8 cellular contexts compared by ENCODE assay signal in the genomic region with DNA sequence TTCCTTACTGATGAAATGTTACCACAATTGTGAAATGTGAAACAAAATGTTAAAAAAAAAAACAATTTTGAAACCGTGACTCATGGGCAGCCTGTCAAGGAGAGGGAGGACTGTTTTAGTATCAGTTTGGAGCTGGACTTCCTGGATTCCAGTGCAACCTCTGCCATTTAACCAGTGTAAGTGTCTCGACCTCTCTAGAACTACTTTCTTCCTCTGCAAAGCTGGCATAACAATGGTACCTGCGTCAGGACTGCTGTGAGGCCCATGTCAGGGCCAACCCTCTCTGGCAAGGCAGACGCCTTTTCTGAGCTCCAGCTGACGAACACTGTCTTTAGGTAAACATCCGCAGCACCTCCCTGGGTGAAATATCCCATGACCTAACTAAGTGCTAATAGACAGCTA. TPM values are rescaled to one million over a fixed set of nuclear protein-coding genes. Genes with fewer than 3 reads are reported as not detected.
A peak's percentile ranks its signal among the peaks of the same experiment; 100 is the strongest.
DNase-seq lines count a peak whose midpoint lies in the region; ATAC-seq and TF ChIP-seq lines count a peak whose summit lies in the region.
"Had no signal": no experiment of that assay in that cellular context is flagged by ENCODE, and none has a peak within 500 bp of the region (broad histone marks: within the 10 kb centered on the region; RNA-seq: fewer than 3 reads in every experiment).

No MANE protein-coding gene starts in this region.

- intact Hi-C loops in right cardiac atrium (cut with DNase I), result no loop called here
- intact Hi-C loops in testis (cut with DNase I; ENCODE audit: low total_unique reads), result no loop called here

- H3K36me3 ChIP-seq in testis (ENCODE audit: low read depth, missing control alignments) (no peaks in the 10 kb centered on the region), H7 (replicated peaks; ENCODE audit: control insufficient read depth, insufficient read depth, low read length) (peaks cover 14% of the 10 kb centered on the region)

- no peak overlapping the region for H3K4me3 ChIP-seq in right cardiac atrium (ENCODE audit: low read length)
- no peak overlapping the region for H3K4me3 ChIP-seq in testis
- no peak overlapping the region for H3K4me3 ChIP-seq in H7 (ENCODE audit: insufficient read depth, low read depth, low read length)

- H3K27me3 ChIP-seq in right cardiac atrium (ENCODE audit: control insufficient read depth, insufficient read depth) (no peaks in the 10 kb centered on the region), testis (no peaks in the 10 kb centered on the region), H7 (ENCODE audit: control insufficient read depth, insufficient read depth, low read length) (no peaks in the 10 kb centered on the region)

- peaks cover 13% of the 10 kb centered on the region for H3K4me1 Mint-ChIP-seq in activated naive CD8-positive, alpha-beta T cell treated with anti-CD3 and anti-CD28 coated beads for 36 hours
- H3K4me1 Mint-ChIP-seq: IgD-negative memory B cell had no signal

- H3K9me3 ChIP-seq in right cardiac atrium (ENCODE audit: control insufficient read depth, low read length), result no peaks in the 10 kb centered on the region
- no peaks in the 10 kb centered on the region for H3K9me3 ChIP-seq in testis

- H3K4me3 Mint-ChIP-seq in activated naive CD8-positive, alpha-beta T cell treated with anti-CD3 and anti-CD28 coated beads for 36 hours, result no peak overlapping the region
- H3K4me3 Mint-ChIP-seq: IgD-negative memory B cell had no signal

- peaks cover 3% of the 10 kb centered on the region for H3K4me1 ChIP-seq in right cardiac atrium (ENCODE audit: control insufficient read depth, insufficient read depth, low read length)
- H3K4me1 ChIP-seq in testis, result peaks cover 7% of the 10 kb centered on the region

- peak; percentile 54 for DNase-seq in NCI-H1105 (lab: John Stamatoyannopoulos, UW)
- no peak for DNase-seq in activated naive CD8-positive, alpha-beta T cell treated with anti-CD3 and anti-CD28 coated beads for 36 hours
- DNase-seq in right cardiac atrium, result peak in 1 of 3 donors; percentile 38
- DNase-seq in testis, result peak; percentile 40
- DNase-seq in activated effector memory CD4-positive, alpha-beta T cell treated with Interleukin-2 at 50 U/mL for 16 hours, result no peak
- no peak for DNase-seq in H7
- no peak for DNase-seq in SKM-1 (lab: John Stamatoyannopoulos, UW; ENCODE audit: unreplicated experiment)

- no peaks in the 10 kb centered on the region for H3K27me3 Mint-ChIP-seq in activated naive CD8-positive, alpha-beta T cell treated with anti-CD3 and anti-CD28 coated beads for 36 hours
- H3K27me3 Mint-ChIP-seq: IgD-negative memory B cell had no signal

- WGBS in right cardiac atrium, result 56% methylated on average over 6 of the region's 6 CpGs
- WGBS in testis, 2 donors, result 44 to 59% methylated on average over 6 of the region's 6 CpGs

- no peaks in the 10 kb centered on the region for H3K9me3 Mint-ChIP-seq in activated naive CD8-positive, alpha-beta T cell treated with anti-CD3 and anti-CD28 coated beads for 36 hours
- H3K9me3 Mint-ChIP-seq: IgD-negative memory B cell had no signal

- TF ChIP-seq POLR2A in testis (IDR thresholded peaks at IDR 0.05), result no peak

- peak overlapping the region; percentile 81 for H3K27ac Mint-ChIP-seq in activated naive CD8-positive, alpha-beta T cell treated with anti-CD3 and anti-CD28 coated beads for 36 hours
- H3K27ac Mint-ChIP-seq: IgD-negative memory B cell had no signal

- peaks cover 26% of the 10 kb centered on the region for H3K36me3 Mint-ChIP-seq in activated naive CD8-positive, alpha-beta T cell treated with anti-CD3 and anti-CD28 coated beads for 36 hours

- peak; percentile 67 to 91 for ATAC-seq in right cardiac atrium

- TF ChIP-seq CTCF in testis (IDR thresholded peaks at IDR 0.05), result no peak

- H3K27ac ChIP-seq in right cardiac atrium (ENCODE audit: low read length) (peak overlapping the region; percentile 90), testis (peak overlapping the region; percentile 59 to 81)

RNA-seq across cellular contexts. Expression of gene URB1, which starts 20.9 kb away (rescaled TPM):
- total RNA-seq in activated naive CD8-positive, alpha-beta T cell treated with anti-CD3 and anti-CD28 coated beads for 36 hours, result 10 to 100 TPM; 35.6 to 38.4 TPM
- 10 to 100 TPM in 2 of 4 donors, 1 to 10 TPM in 2; 8.3 to 13.8 (median 9.9) TPM for total RNA-seq in right cardiac atrium
- polyA plus RNA-seq in right cardiac atrium, result 3.3 TPM
- 10 to 100 TPM; 38.8 to 41.4 TPM for total RNA-seq in testis
- polyA plus RNA-seq in testis (ENCODE audit: insufficient read depth, low read depth, low replicate concordance), result 16.6 TPM
- total RNA-seq in H7 (2014; rRNA removed; shearing (Covaris generic)), result 23.3 and 24.2 TPM in 2 replicates

RNA-seq across cellular contexts. Expression of gene EVA1C, which starts 40.6 kb away (rescaled TPM):
- 10 to 100 TPM; 10.9 to 12.5 TPM for total RNA-seq in activated naive CD8-positive, alpha-beta T cell treated with anti-CD3 and anti-CD28 coated beads for 36 hours
- total RNA-seq in right cardiac atrium (10 to 100 TPM; 18.0 to 39.8 (median 23.5) TPM), testis (10 to 100 TPM; 28.4 to 44.2 TPM)
- polyA plus RNA-seq in right cardiac atrium (20.6 TPM), testis (ENCODE audit: insufficient read depth, low read depth, low replicate concordance) (47.0 TPM)
- 3.3 and 4.5 TPM in 2 replicates for total RNA-seq in H7 (2014; rRNA removed; shearing (Covaris generic))

Comparison
In these comparisons a context has a peak if more than half of its experiments do, and no peak if none do; other contexts are left out.
1. DNase-seq: peak in NCI-H1105 (single experiment) and testis (single experiment); none in activated naive CD8-positive, alpha-beta T cell treated with anti-CD3 and anti-CD28 coated beads for 36 hours (single experiment), activated effector memory CD4-positive, alpha-beta T cell treated with Interleukin-2 at 50 U/mL for 16 hours (single experiment), H7 (single experiment) and SKM-1 (single experiment).